In the genomic region with DNA sequence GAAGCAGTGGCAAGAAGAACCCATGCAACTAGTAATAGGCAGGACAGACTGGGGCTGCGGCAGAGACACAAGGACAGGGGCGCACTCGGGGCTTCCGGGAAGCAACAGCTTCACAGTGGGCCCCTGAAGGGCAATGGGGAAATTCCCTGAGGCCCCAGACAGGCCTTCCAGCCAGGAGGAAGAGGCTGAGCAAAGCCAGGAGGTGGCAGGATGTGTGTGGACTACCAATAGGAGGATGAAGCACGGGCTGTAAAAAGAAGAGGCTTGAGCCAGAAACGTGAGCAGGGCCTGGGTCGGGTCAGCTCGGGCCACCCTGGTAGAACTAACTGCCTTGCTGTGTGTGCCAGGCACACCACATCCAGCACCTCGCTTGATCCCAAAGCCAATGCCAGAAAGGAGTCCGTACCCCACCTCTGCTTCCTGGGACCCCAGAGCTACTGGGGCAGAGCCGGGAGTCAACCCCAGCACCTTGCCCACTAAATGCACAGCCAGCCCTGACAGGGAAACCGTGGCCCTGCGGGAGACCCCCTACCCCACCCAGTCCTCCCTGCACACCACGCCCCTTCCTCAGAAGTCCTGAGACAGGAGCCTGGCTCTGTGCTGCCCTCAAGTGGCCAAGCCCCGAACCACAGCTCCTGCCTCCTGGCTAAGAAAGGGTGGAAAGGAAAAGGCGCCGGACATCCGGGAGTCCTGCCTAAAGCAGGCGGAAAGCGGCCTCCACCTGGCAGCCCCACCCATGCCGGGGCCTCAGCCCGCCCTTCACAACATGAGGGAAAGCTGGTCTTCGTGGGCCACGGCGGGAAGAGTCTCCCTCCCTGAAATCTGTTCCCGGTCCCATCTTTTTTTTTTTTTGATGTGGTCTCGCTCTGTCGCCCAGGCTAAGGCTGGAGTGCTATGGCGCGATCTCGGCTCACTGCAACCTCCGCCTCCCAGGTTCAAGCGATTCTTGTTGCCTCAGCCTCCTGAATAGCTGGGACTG, we compare ENCODE assay signal across 8 cellular contexts. TPM values are rescaled to one million over a fixed set of nuclear protein-coding genes. Genes with fewer than 3 reads are reported as not detected.
DNase-seq lines count a peak whose midpoint lies in the region; ATAC-seq, FAIRE-seq and TF ChIP-seq lines count a peak whose summit lies in the region.

No MANE protein-coding gene starts in this region.

- intact Hi-C loops in endothelial cell of umbilical vein (cut with micrococcal nuclease): loop anchor here (1.0 to 10.0 kb wide), 10 partner anchors 32 to 546 kb away; partner anchors contain the start of gene FAF1

- peak overlapping the region; percentile 69 for H2AFZ ChIP-seq in endothelial cell of umbilical vein (ENCODE audit: low read depth, low read length)

- H3K9me3 ChIP-seq in endothelial cell of umbilical vein (replicated peaks; ENCODE audit: control insufficient read depth, insufficient read depth, low read length): no peaks in the 10 kb centered on the region

- H3K36me3 ChIP-seq in endothelial cell of umbilical vein (ENCODE audit: control insufficient read depth in 2 of 2, extremely low read depth in 1 of 2, insufficient read depth in 2 of 2, low read length in 2 of 2): no peaks in the 10 kb centered on the region

- no peaks in the 10 kb centered on the region for H3K27me3 ChIP-seq in endothelial cell of umbilical vein (ENCODE audit: control insufficient read depth in 2 of 2, insufficient read depth in 2 of 2, low read length in 2 of 2)

- peaks cover 9% of the 10 kb centered on the region for H3K4me1 ChIP-seq in endothelial cell of umbilical vein (ENCODE audit: control insufficient read depth, extremely low read depth, insufficient read depth, low read length)

- peak; percentile 62 for ATAC-seq in GM19023 (IDR thresholded peaks at IDR 0.05; ENCODE audit: unreplicated experiment)

- DNase-seq in AG09319 (ENCODE audit: extremely low read depth, low read depth): peak; percentile 41
- peak; percentile 93 for DNase-seq in HT-29 (ENCODE audit: low spot score)
- DNase-seq in NOMO-1 treated with DMSO at 0.1 percent for 48 hours (lab: John Stamatoyannopoulos, UW; ENCODE audit: unreplicated experiment): peak; percentile 44
- peak; percentile 16 for DNase-seq in activated CD8-positive, alpha-beta memory T cell treated with anti-CD3 and anti-CD28 coated beads, Interleukin-2, amount 50 U/mL, for 1 hour (ENCODE audit: extremely low read depth)
- peak; percentile 80 for DNase-seq in endothelial cell of umbilical vein (ENCODE audit: low read depth, low spot score)
- DNase-seq in mucosa of gallbladder (ENCODE audit: low spot score): peak; percentile 78
- peak; percentile 64 to 81 for DNase-seq in stimulated activated CD8-positive, alpha-beta memory T cell treated with anti-CD3 and anti-CD28 coated beads, Interleukin-2, amount 100 ng/mL, for 48 hours (ENCODE audit: low read depth in 2 of 2)

- no TSS peak for BruUV-seq in endothelial cell of umbilical vein (replicated peaks; lab: Mats Ljungman, UMichigan)

- CTCF ChIA-PET in endothelial cell of umbilical vein (lab: Charles Lee): interaction anchor here (0.6 to 5.5 kb wide), 28 partner anchors 8 to 676 kb away, joined by 3 to 63 read pairs (median 5); partner anchors contain the start of genes CDKN2C and RNF11

- peak overlapping the region in 2 of 3 experiments; percentile 2 to 34 for H3K4me3 ChIP-seq in endothelial cell of umbilical vein (replicated peaks in 1 of 3; ENCODE audit: insufficient read depth in 1 of 3, low read depth in 1 of 3, low read length in 3 of 3)

- no peaks in the 10 kb centered on the region for H3K9me1 ChIP-seq in endothelial cell of umbilical vein (replicated peaks; ENCODE audit: control insufficient read depth, extremely low read depth, insufficient read depth, low read length)

- H3K9ac ChIP-seq in endothelial cell of umbilical vein (replicated peaks; ENCODE audit: extremely low read depth, insufficient read depth, low read length): peak overlapping the region; percentile 28

- peak overlapping the region; percentile 65 for H3K4me2 ChIP-seq in endothelial cell of umbilical vein (ENCODE audit: insufficient read depth, low read length)

- H4K20me1 ChIP-seq in endothelial cell of umbilical vein (replicated peaks; ENCODE audit: control insufficient read depth, extremely low read depth, insufficient read depth, low read length): no peaks in the 10 kb centered on the region

- peak; percentile 89 for FAIRE-seq in endothelial cell of umbilical vein (lab: Jason Lieb, UNC)

- peak; percentile 32 for TF ChIP-seq POLR2A in endothelial cell of umbilical vein (IDR thresholded peaks at IDR 0.05; ENCODE audit: low read depth, low read length)

- TF ChIP-seq CTCF in AG09319 (IDR thresholded peaks at IDR 0.05; ENCODE audit: low read depth, low read length) (peak; percentile 99), endothelial cell of umbilical vein (IDR thresholded peaks at IDR 0.05; ENCODE audit: extremely low read depth in 1 of 2, insufficient read depth in 1 of 2, low read depth in 1 of 2, low read length in 2 of 2) (peak; percentile 93 to 96)

- POLR2A ChIA-PET in endothelial cell of umbilical vein (lab: Charles Lee): no interaction called here

- dilution Hi-C loops in endothelial cell of umbilical vein (cut with MboI; ENCODE audit: extremely low pct_ligation_motif_present, low sequenced_read_pairs): no loop called here

- H3K79me2 ChIP-seq in endothelial cell of umbilical vein (ENCODE audit: control insufficient read depth, insufficient read depth, low read length): no peaks in the 10 kb centered on the region

- H3K27ac ChIP-seq in endothelial cell of umbilical vein (ENCODE audit: insufficient read depth, low read depth, low read length): peak overlapping the region; percentile 39

TF ChIP-seq in endothelial cell of umbilical vein, 7 proteins besides CTCF, POLR2A, EP300 and RAD21:
- TF ChIP-seq POLR2AphosphoS5 (IDR thresholded peaks at IDR 0.05; ENCODE audit: insufficient read depth, low read depth, low read length) (peak; percentile 72), JUN (IDR thresholded peaks at IDR 0.05; ENCODE audit: borderline replicate concordance, insufficient read depth, insufficient read length, low read depth) (no peak)

RNA-seq across cellular contexts. Expression of gene TTC39A, which starts 33.7 kb away (rescaled TPM):
- total RNA-seq in HT-29 (2014; rRNA removed; shearing (Covaris generic)): 26.3 and 36.3 TPM in 2 replicates
- 1.2 and 1.7 TPM in 2 replicates for total RNA-seq in endothelial cell of umbilical vein
- 0.81 and 1.1 TPM in 2 replicates for polyA plus RNA-seq in endothelial cell of umbilical vein
- polyA plus RNA-seq in endothelial cell of umbilical vein (2011; cell fraction: cytosol; rRNA removed): 0.66 and 1.2 TPM in 2 replicates
- polyA plus RNA-seq in endothelial cell of umbilical vein (2011; cell fraction: nucleus; rRNA removed): 1.6 and 1.7 TPM in 2 replicates
- 0.76 and 1.8 TPM in 2 replicates for polyA plus RNA-seq in endothelial cell of umbilical vein (2012)
- polyA minus RNA-seq in endothelial cell of umbilical vein: 1.0 and 4.3 TPM in 2 replicates
- not detected for polyA minus RNA-seq in endothelial cell of umbilical vein (2011; cell fraction: cytosol; rRNA and poly(A)+ RNA removed)
- 0.67 and 1.5 TPM in 2 replicates for polyA minus RNA-seq in endothelial cell of umbilical vein (2011; cell fraction: nucleus; rRNA and poly(A)+ RNA removed)
- total RNA-seq in mucosa of gallbladder: 62.3 TPM

Comparison
In these comparisons a context has a peak if more than half of its experiments do, and no peak if none do; other contexts are left out.
1. Peak in every context shown above with its lines: DNase-seq, ATAC-seq, H3K4me3 ChIP-seq and H3K27ac ChIP-seq.
2. DNase-seq: peak in every context shown above with its lines; median percentile 93 in HT-29; 80 in endothelial cell of umbilical vein; 78 in mucosa of gallbladder; 72 in stimulated activated CD8-positive, alpha-beta memory T cell treated with anti-CD3 and anti-CD28 coated beads, Interleukin-2, amount 100 ng/mL, for 48 hours; 44 in NOMO-1 treated with DMSO at 0.1 percent for 48 hours; 41 in AG09319; 16 in activated CD8-positive, alpha-beta memory T cell treated with anti-CD3 and anti-CD28 coated beads, Interleukin-2, amount 50 U/mL, for 1 hour.
3. RNA of gene TTC39A, which starts 33.7 kb away (total RNA-seq): 62.3 TPM in mucosa of gallbladder (single experiment) and 26.3 to 36.3 TPM in HT-29; 1.2 to 1.7 TPM in endothelial cell of umbilical vein; every median in the first group is over 10 times any median in the second.